In the genomic region with DNA sequence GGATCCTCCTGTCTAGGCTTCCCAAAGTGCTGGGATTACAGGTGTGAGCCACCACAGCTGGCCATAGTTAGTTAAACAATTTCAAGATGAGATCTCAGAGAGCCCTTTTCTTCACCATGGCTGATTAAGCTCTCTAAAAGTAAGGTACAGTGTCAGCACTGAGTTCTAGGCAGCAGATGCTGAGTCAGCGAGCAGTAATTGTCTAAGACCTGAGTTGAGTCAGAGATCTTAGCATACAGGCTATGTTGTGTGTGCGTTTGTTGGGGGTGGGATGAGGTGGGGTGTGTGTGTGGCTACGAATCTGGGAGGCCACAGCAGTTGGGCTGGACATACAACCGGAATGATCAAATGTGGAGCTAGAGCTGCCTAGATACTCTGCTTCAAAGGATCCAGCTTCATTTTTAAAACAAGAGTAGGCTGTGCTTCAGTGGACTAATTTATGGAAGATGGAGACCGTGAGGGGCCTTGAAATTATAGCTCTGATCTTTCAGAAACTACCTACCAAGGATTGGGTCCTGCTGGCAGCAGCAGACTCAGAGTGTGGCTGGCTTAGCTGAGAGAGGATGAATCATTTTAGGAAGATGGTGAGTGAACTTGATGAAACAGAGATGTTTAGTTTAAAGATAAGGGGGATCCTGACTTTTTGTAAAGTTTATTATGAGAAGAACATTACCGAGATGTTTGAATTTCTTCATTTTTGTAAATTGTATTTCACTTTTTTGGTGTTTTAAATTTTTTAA, we compare ENCODE assay signal across 12 cellular contexts. TPM values are rescaled to one million over a fixed set of nuclear protein-coding genes. Genes with fewer than 3 reads are reported as not detected.
DNase-seq lines count a peak whose midpoint lies in the region; ATAC-seq, FAIRE-seq and TF ChIP-seq lines count a peak whose summit lies in the region.
"Had no signal": no experiment of that assay in that cellular context is flagged by ENCODE, and none has a peak within 500 bp of the region (broad histone marks: within the 10 kb centered on the region; RNA-seq: fewer than 3 reads in every experiment).

No MANE protein-coding gene starts in this region.

- H3K4me3 ChIP-seq in GM12878 (no peak overlapping the region), osteoblast (ENCODE audit: insufficient read depth, low read length) (peak overlapping the region; percentile 3), HAP-1 (no peak overlapping the region)
- H3K4me3 ChIP-seq: tibial nerve had no signal

- H3K79me2 ChIP-seq in GM12878 (ENCODE audit: control insufficient read depth, insufficient read depth, low read length) = no peaks in the 10 kb centered on the region
- H3K79me2 ChIP-seq in osteoblast (ENCODE audit: insufficient read depth, low read length) = no peaks in the 10 kb centered on the region

- intact Hi-C loops in GM12878 (cut with micrococcal nuclease; ENCODE audit: unreplicated experiment) = no loop called here

- H2AFZ ChIP-seq in GM12878 (ENCODE audit: control insufficient read depth, low read depth, low read length) (no peak overlapping the region), osteoblast (ENCODE audit: low read length) (peak overlapping the region; percentile 8)

- peaks cover 3% of the 10 kb centered on the region for H3K4me1 ChIP-seq in GM12878 (ENCODE audit: control insufficient read depth, insufficient read depth, low read length)
- peaks cover 8% of the 10 kb centered on the region for H3K4me1 ChIP-seq in osteoblast (ENCODE audit: insufficient read depth, low read length)
- H3K4me1 ChIP-seq in HAP-1 = no peaks in the 10 kb centered on the region
- H3K4me1 ChIP-seq: tibial nerve had no signal

- H3K36me3 ChIP-seq in GM12878 (ENCODE audit: control insufficient read depth in 2 of 2, insufficient read depth in 2 of 2, low read length in 1 of 2) = no peaks in the 10 kb centered on the region
- no peaks in the 10 kb centered on the region for H3K36me3 ChIP-seq in osteoblast (ENCODE audit: insufficient read depth, low read length)
- no peaks in the 10 kb centered on the region for H3K36me3 ChIP-seq in HAP-1 (replicated peaks)
- H3K36me3 ChIP-seq: tibial nerve had no signal

- TF ChIP-seq CTCF in GM12878 (IDR thresholded peaks at IDR 0.05 in 2 of 3, conservative IDR thresholded peaks at IDR 0.05 in 1 of 3; ENCODE audit: control insufficient read depth in 2 of 3, extremely low read depth in 1 of 3, insufficient read depth in 1 of 3, low read depth in 3 of 3, low read length in 3 of 3) (no peak), osteoblast (IDR thresholded peaks at IDR 0.05; ENCODE audit: extremely low read depth, low read depth, low read length) (no peak), mesothelial cell of epicardium (IDR thresholded peaks at IDR 0.05; ENCODE audit: unreplicated experiment) (no peak)

- H3K9ac ChIP-seq in GM12878 (ENCODE audit: control insufficient read depth, insufficient read depth, low read length) = no peak overlapping the region

- POLR2A ChIA-PET in GM12878 (lab: Charles Lee) = interaction anchor here (1.1 kb wide), 1 partner anchor 29 kb away, joined by 3 read pairs; no protein-coding TSS in a partner anchor

- no peak overlapping the region for H3K27ac Mint-ChIP-seq in mesothelial cell of epicardium
- H3K27ac Mint-ChIP-seq: progenitor cell of endocrine pancreas had no signal

- FAIRE-seq in GM12878 (lab: Jason Lieb, UNC) = no peak

- no peaks in the 10 kb centered on the region for H3K27me3 Mint-ChIP-seq in mesothelial cell of epicardium (ENCODE audit: low read depth)
- H3K27me3 Mint-ChIP-seq: progenitor cell of endocrine pancreas had no signal

- no peak for TF ChIP-seq POLR2A in GM12878 (IDR thresholded peaks at IDR 0.05; ENCODE audit: low read depth, low read length)

- H3K27me3 ChIP-seq in GM12878 (replicated peaks in 1 of 2; ENCODE audit: control insufficient read depth in 2 of 2, insufficient read depth in 2 of 2, low read length in 1 of 2) (no peaks in the 10 kb centered on the region), osteoblast (ENCODE audit: insufficient read depth, low read length) (no peaks in the 10 kb centered on the region), HAP-1 (ENCODE audit: low read depth) (no peaks in the 10 kb centered on the region)
- H3K27me3 ChIP-seq: tibial nerve had no signal

- H4K20me1 ChIP-seq in GM12878 (ENCODE audit: control insufficient read depth, insufficient read depth) (no peaks in the 10 kb centered on the region), osteoblast (ENCODE audit: insufficient read depth, low read length) (no peaks in the 10 kb centered on the region)

- peak; percentile 64 for DNase-seq in activated effector memory CD4-positive, alpha-beta T cell treated with anti-CD3 and anti-CD28 coated beads, Interleukin-2, amount 50 U/mL, for 16 hours
- DNase-seq in activated effector memory CD4-positive, alpha-beta T cell treated with Interleukin-2 at 50 U/mL for 16 hours = no peak
- DNase-seq in M059J (ENCODE audit: low read depth) (peak; percentile 58), GM12878 (ENCODE audit: low read depth, low spot score) (no peak), osteoblast (ENCODE audit: insufficient read length, low spot score, missing footprints) (no peak), HAP-1 (ENCODE audit: low spot score in 2 of 2) (no peak), mesothelial cell of epicardium (ENCODE audit: low spot score in 2 of 2, unreplicated experiment in 2 of 2) (no peak), HPDE6-E6E7 (ENCODE audit: extremely low spot score) (no peak)
- DNase-seq: AML-193, NCI-H146 had no signal

- WGBS in GM12878 (ENCODE audit: insufficient coverage, insufficient replicate concordance, low lambda C conversion rate, missing lambda C conversion rate) = 53% methylated on average over 6 of the region's 6 CpGs

- H3K36me3 Mint-ChIP-seq in mesothelial cell of epicardium = no peaks in the 10 kb centered on the region

- BruUV-seq in GM12878 (replicated peaks; lab: Mats Ljungman, UMichigan) = no TSS peak

- H3K4me1 Mint-ChIP-seq in mesothelial cell of epicardium = peaks cover 15% of the 10 kb centered on the region

- H3K4me2 ChIP-seq in GM12878 (ENCODE audit: control insufficient read depth, insufficient read depth) (no peak overlapping the region), osteoblast (ENCODE audit: insufficient read depth, low read length) (peak overlapping the region; percentile 69)

- RAD21 ChIA-PET in GM12878 (lab: Charles Lee; ENCODE audit: unreplicated experiment) = interaction anchor here (0.8 to 1.5 kb wide), 4 partner anchors 13 to 51 kb away, joined by 3 to 4 read pairs (median 3); no protein-coding TSS in a partner anchor

- peak; percentile 54 for ATAC-seq in GM12878

- CTCF ChIA-PET in GM12878 (lab: Yijun Ruan, JAX) = interaction anchor here (0.7 to 3.7 kb wide), 5 partner anchors 12 to 321 kb away, joined by 3 to 15 read pairs (median 4); no protein-coding TSS in a partner anchor

- TF ChIP-seq EP300 in GM12878 (IDR thresholded peaks at IDR 0.05; ENCODE audit: borderline replicate concordance in 1 of 2, control insufficient read depth in 1 of 2, low read depth in 2 of 2, low read length in 2 of 2) = no peak

- H3K4me3 Mint-ChIP-seq in mesothelial cell of epicardium = no peak overlapping the region

- in situ Hi-C loops in GM12878 (cut with MboI) (no loop called here), HAP-1 (cut with MboI; ENCODE audit: low sequenced_read_pairs) (no loop called here)

- H3K27ac ChIP-seq in GM12878 (ENCODE audit: control insufficient read depth, insufficient read depth) (no peak overlapping the region), osteoblast (ENCODE audit: low read depth, low read length) (peak overlapping the region; percentile 51)
- H3K27ac ChIP-seq: tibial nerve had no signal

- TF ChIP-seq RAD21 in GM12878 (IDR thresholded peaks at IDR 0.05; ENCODE audit: insufficient read depth, low read depth, low read length) = no peak

- no peaks in the 10 kb centered on the region for H3K9me3 Mint-ChIP-seq in mesothelial cell of epicardium

- H3K9me3 ChIP-seq in GM12878 (replicated peaks; ENCODE audit: control insufficient read depth, insufficient read depth, low read length) = no peaks in the 10 kb centered on the region
- H3K9me3 ChIP-seq in osteoblast (ENCODE audit: low read depth, low read length) = no peaks in the 10 kb centered on the region
- no peaks in the 10 kb centered on the region for H3K9me3 ChIP-seq in HAP-1
- H3K9me3 ChIP-seq: tibial nerve had no signal

- SMC1A ChIA-PET in GM12878 (lab: Charles Lee; ENCODE audit: uncharacterized antibody, unreplicated experiment) = interaction anchor here (0.7 to 3.4 kb wide), 9 partner anchors 9 to 322 kb away, joined by 3 to 13 read pairs (median 4); no protein-coding TSS in a partner anchor

TF ChIP-seq in GM12878, 131 proteins besides CTCF, POLR2A, EP300 and RAD21 (continues in another document):
- TF ChIP-seq ZNF217 (IDR thresholded peaks at IDR 0.05) (no peak), MEF2A (IDR thresholded peaks at IDR 0.05; ENCODE audit: insufficient read depth, low read depth, low read length) (no peak), LARP7 (IDR thresholded peaks at IDR 0.05) (no peak), ZNF274 (IDR thresholded peaks at IDR 0.05; ENCODE audit: insufficient read depth, insufficient read length) (no peak), POU2F2 (IDR thresholded peaks at IDR 0.05; ENCODE audit: borderline replicate concordance, low read depth, low read length) (no peak), EED (IDR thresholded peaks at IDR 0.05; ENCODE audit: low read depth) (no peak)

RNA-seq across cellular contexts. Expression of gene MTPN, which starts 17.5 kb away (rescaled TPM):
- total RNA-seq in M059J (2014; rRNA removed; shearing (Covaris generic)) = 154 and 217 TPM in 2 replicates
- 36.3 and 40.3 TPM in 2 replicates for total RNA-seq in GM12878 (2013; cell fraction: nucleolus; rRNA removed)
- 108 and 112 TPM in 2 replicates for total RNA-seq in GM12878 (2014; rRNA removed)
- 84.1 and 84.5 TPM in 2 replicates for total RNA-seq in GM12878 (2014; rRNA removed; fragmentation: Illumina TruSeq; extraction: Trizol)
- total RNA-seq in GM12878 (2021) = 143 and 144 TPM in 2 replicates
- polyA plus RNA-seq in GM12878 (2011; ENCODE audit: low read depth) = 39.8 TPM
- polyA plus RNA-seq in GM12878 (2011; rRNA removed) = 146 and 178 TPM in 2 replicates
- 72.4 and 80.3 TPM in 2 replicates for polyA plus RNA-seq in GM12878 (2011; cell fraction: cytosol; rRNA removed)
- polyA plus RNA-seq in GM12878 (2011; cell fraction: nucleus; rRNA removed) = 42.1 and 48.1 TPM in 2 replicates
- polyA plus RNA-seq in GM12878 (2012) = 82.0 and 94.0 TPM in 2 replicates
- polyA plus RNA-seq in GM12878 (2014; fragmentation: Illumina TruSeq; extraction: Trizol) = 129 and 156 TPM in 2 replicates
- polyA plus RNA-seq in GM12878 (2014; fragmentation: Nextera tagmentation; extraction: Ambion mirVana) = 10 to 100 TPM; 38.7 to 48.5 TPM
- polyA plus RNA-seq in GM12878 (2014; rRNA removed) = 80.1 and 82.2 TPM in 2 replicates
- polyA plus RNA-seq in GM12878 (2016; fragmentation: Nextera tagmentation; extraction: Ambion mirVana) = 10 to 100 TPM; 63.8 to 86.4 TPM
- polyA minus RNA-seq in GM12878 (2011; rRNA and poly(A)+ RNA removed) = 109 and 126 TPM in 2 replicates
- polyA minus RNA-seq in GM12878 (2011; cell fraction: cytosol; rRNA and poly(A)+ RNA removed) = 75.0 and 78.2 TPM in 2 replicates
- 65.8 and 139 TPM in 2 replicates for polyA minus RNA-seq in GM12878 (2011; cell fraction: nucleus; rRNA and poly(A)+ RNA removed)
- total RNA-seq in osteoblast = 117 and 127 TPM in 2 replicates
- 112 to 115 TPM (median 114 TPM) in 3 replicates for total RNA-seq in mesothelial cell of epicardium

Comparison
In these comparisons a context has a peak if more than half of its experiments do, and no peak if none do; other contexts are left out.
1. DNase-seq: peak in activated effector memory CD4-positive, alpha-beta T cell treated with anti-CD3 and anti-CD28 coated beads, Interleukin-2, amount 50 U/mL, for 16 hours (single experiment) and M059J (single experiment); none in activated effector memory CD4-positive, alpha-beta T cell treated with Interleukin-2 at 50 U/mL for 16 hours (single experiment), GM12878 (single experiment), osteoblast (single experiment), HAP-1 (0 of 2), mesothelial cell of epicardium (0 of 2) and HPDE6-E6E7 (single experiment).